ENCODE assay signal across 15 cellular contexts in the genomic region with DNA sequence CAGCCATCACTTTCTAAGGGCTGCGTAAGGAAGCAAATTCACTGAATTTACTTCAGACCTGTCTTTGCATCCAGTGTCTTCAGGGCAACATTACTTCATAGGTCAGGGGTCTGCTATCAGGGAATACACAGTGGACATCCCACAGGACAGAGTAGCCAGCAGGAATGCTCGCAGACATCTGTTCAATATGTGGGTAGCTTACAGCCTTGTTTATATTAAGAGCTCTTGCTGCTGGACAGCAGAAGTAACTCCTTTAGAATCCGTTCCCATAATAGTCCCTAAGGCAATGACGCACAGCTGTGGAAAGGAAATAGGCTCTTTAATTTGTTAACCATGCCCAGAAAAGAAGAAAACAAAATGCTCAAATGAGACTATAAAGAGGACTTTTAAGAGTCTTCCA.
DNase-seq lines count a peak whose midpoint lies in the region; ATAC-seq and TF ChIP-seq lines count a peak whose summit lies in the region.
"Had no signal": no experiment of that assay in that cellular context is flagged by ENCODE, and none has a peak within 500 bp of the region (broad histone marks: within the 10 kb centered on the region; RNA-seq: fewer than 3 reads in every experiment).

No MANE protein-coding gene starts in this region.

- H3K4me3 ChIP-seq in BLaER1 (no peak overlapping the region), ascending aorta (no peak overlapping the region), cardiac muscle cell (no peak overlapping the region), sigmoid colon (no peak overlapping the region)
- H3K4me3 ChIP-seq: right lobe of liver had no signal

- H3K4me1 ChIP-seq in BLaER1 (no peaks in the 10 kb centered on the region), ascending aorta (peaks cover 0 to 8% of the 10 kb centered on the region in 2 donors), cardiac muscle cell (ENCODE audit: low read depth) (no peaks in the 10 kb centered on the region), sigmoid colon (peaks cover 0 to 9% (median 0%) of the 10 kb centered on the region in 4 donors)
- H3K4me1 ChIP-seq: right lobe of liver had no signal

- no peak overlapping the region for H3K9ac ChIP-seq in BLaER1

- no peaks in the 10 kb centered on the region for H3K9me3 Mint-ChIP-seq in natural killer cell treated with Interleukin-12 subunit alpha and Interleukin-12 subunit beta and Interleukin-15 and Interleukin-18, amount 100 ng/mL, for 72 hours
- H3K9me3 Mint-ChIP-seq in activated T-cell treated with anti-CD3 and anti-CD28 coated beads, Interleukin-2, amount 50 U/mL, for 72 hours = no peaks in the 10 kb centered on the region
- H3K9me3 Mint-ChIP-seq: activated CD4-positive, alpha-beta memory T cell treated with anti-CD3 and anti-CD28 coated beads for 36 hours; activated naive CD4-positive, alpha-beta T cell treated with anti-CD3 and anti-CD28 coated beads, Interleukin-2, amount 50 U/mL, for 72 hours; CD4-positive, alpha-beta T cell had no signal

- H3K36me3 Mint-ChIP-seq in natural killer cell treated with Interleukin-12 subunit alpha and Interleukin-12 subunit beta and Interleukin-15 and Interleukin-18, amount 100 ng/mL, for 72 hours = no peaks in the 10 kb centered on the region
- H3K36me3 Mint-ChIP-seq in activated T-cell treated with anti-CD3 and anti-CD28 coated beads, Interleukin-2, amount 50 U/mL, for 72 hours (ENCODE audit: insufficient read depth in 2 of 2) = no peaks in the 10 kb centered on the region
- H3K36me3 Mint-ChIP-seq: activated CD4-positive, alpha-beta memory T cell treated with anti-CD3 and anti-CD28 coated beads for 36 hours; activated naive CD4-positive, alpha-beta T cell treated with anti-CD3 and anti-CD28 coated beads, Interleukin-2, amount 50 U/mL, for 72 hours had no signal

- no peaks in the 10 kb centered on the region for H3K27me3 Mint-ChIP-seq in natural killer cell treated with Interleukin-12 subunit alpha and Interleukin-12 subunit beta and Interleukin-15 and Interleukin-18, amount 100 ng/mL, for 72 hours
- no peaks in the 10 kb centered on the region for H3K27me3 Mint-ChIP-seq in activated T-cell treated with anti-CD3 and anti-CD28 coated beads, Interleukin-2, amount 50 U/mL, for 72 hours (ENCODE audit: low read depth)
- H3K27me3 Mint-ChIP-seq: activated CD4-positive, alpha-beta memory T cell treated with anti-CD3 and anti-CD28 coated beads for 36 hours; CD4-positive, alpha-beta T cell had no signal

- H3K27me3 ChIP-seq in BLaER1 (no peaks in the 10 kb centered on the region), ascending aorta (no peaks in the 10 kb centered on the region), cardiac muscle cell (no peaks in the 10 kb centered on the region), sigmoid colon (no peaks in the 10 kb centered on the region)
- H3K27me3 ChIP-seq: right lobe of liver had no signal

- no peak for TF ChIP-seq EP300 in sigmoid colon (IDR thresholded peaks at IDR 0.05)

- no peak overlapping the region for H3K27ac Mint-ChIP-seq in natural killer cell treated with Interleukin-12 subunit alpha and Interleukin-12 subunit beta and Interleukin-15 and Interleukin-18, amount 100 ng/mL, for 72 hours
- H3K27ac Mint-ChIP-seq in activated T-cell treated with anti-CD3 and anti-CD28 coated beads, Interleukin-2, amount 50 U/mL, for 72 hours = no peak overlapping the region
- H3K27ac Mint-ChIP-seq: activated CD4-positive, alpha-beta memory T cell treated with anti-CD3 and anti-CD28 coated beads for 36 hours; activated naive CD4-positive, alpha-beta T cell treated with anti-CD3 and anti-CD28 coated beads, Interleukin-2, amount 50 U/mL, for 72 hours; CD4-positive, alpha-beta T cell had no signal

- H3K9me3 ChIP-seq in BLaER1 (no peaks in the 10 kb centered on the region), ascending aorta (no peaks in the 10 kb centered on the region), cardiac muscle cell (ENCODE audit: low read depth) (no peaks in the 10 kb centered on the region), sigmoid colon (no peaks in the 10 kb centered on the region)
- H3K9me3 ChIP-seq: right lobe of liver had no signal

- H3K36me3 ChIP-seq in BLaER1 (no peaks in the 10 kb centered on the region), ascending aorta (no peaks in the 10 kb centered on the region), cardiac muscle cell (no peaks in the 10 kb centered on the region), sigmoid colon (no peaks in the 10 kb centered on the region)
- H3K36me3 ChIP-seq: right lobe of liver had no signal

- H3K4me1 Mint-ChIP-seq in natural killer cell treated with Interleukin-12 subunit alpha and Interleukin-12 subunit beta and Interleukin-15 and Interleukin-18, amount 100 ng/mL, for 72 hours (ENCODE audit: low read depth in 2 of 2) = no peaks in the 10 kb centered on the region
- H3K4me1 Mint-ChIP-seq in activated T-cell treated with anti-CD3 and anti-CD28 coated beads, Interleukin-2, amount 50 U/mL, for 72 hours (ENCODE audit: low read depth) = no peaks in the 10 kb centered on the region

- ATAC-seq in natural killer cell treated with Interleukin-12 subunit alpha and Interleukin-12 subunit beta and Interleukin-15 and Interleukin-18, amount 100 ng/mL, for 72 hours = no peak
- ATAC-seq in activated T-cell treated with anti-CD3 and anti-CD28 coated beads, Interleukin-2, amount 50 U/mL, for 72 hours (replicated peaks in 1 of 2) = no peak
- ATAC-seq: activated naive CD4-positive, alpha-beta T cell treated with anti-CD3 and anti-CD28 coated beads, Interleukin-2, amount 50 U/mL, for 72 hours; left colon; right lobe of liver had no signal

- H4K20me1 ChIP-seq in BLaER1 = no peaks in the 10 kb centered on the region

- no peak for TF ChIP-seq POLR2A in sigmoid colon (IDR thresholded peaks at IDR 0.05)

- TF ChIP-seq CTCF in ascending aorta (IDR thresholded peaks at IDR 0.05) (no peak), cardiac muscle cell (IDR thresholded peaks at IDR 0.05; ENCODE audit: low read depth, low read length) (no peak), sigmoid colon (IDR thresholded peaks at IDR 0.05) (no peak)

- DNase-seq in ascending aorta (ENCODE audit: low spot score in 2 of 2) = no peak
- peak; percentile 29 to 76 for DNase-seq in cardiac muscle cell (ENCODE audit: low read depth in 1 of 2, low spot score in 1 of 2)
- DNase-seq in sigmoid colon = peak; percentile 69
- DNase-seq in natural killer cell treated with Interleukin-12 subunit alpha and Interleukin-12 subunit beta and Interleukin-15 and Interleukin-18, amount 100 ng/mL, for 72 hours (ENCODE audit: low spot score) = no peak
- DNase-seq in stimulated activated CD4-positive, alpha-beta T cell treated with anti-CD3 and anti-CD28 coated beads, Interleukin-2, amount 100 ng/mL, for 24 hours = no peak
- DNase-seq in stimulated activated CD4-positive, alpha-beta T cell treated with anti-CD3 and anti-CD28 coated beads, Interleukin-4, amount 100 ng/mL, for 24 hours = no peak
- no peak for DNase-seq in activated T-cell treated with anti-CD3 and anti-CD28 coated beads, Interleukin-2, amount 50 U/mL, for 72 hours
- DNase-seq: activated CD4-positive, alpha-beta memory T cell treated with anti-CD3 and anti-CD28 coated beads for 36 hours; CD4-positive, alpha-beta T cell; left colon; MV-4-11; NCI-H526; right lobe of liver had no signal

- 77 to 85% methylated on average over 4 of the region's 4 CpGs for WGBS in sigmoid colon, 2 donors

- H3K27ac ChIP-seq in BLaER1 (no peak overlapping the region), ascending aorta (peak overlapping the region; percentile 40 to 67), cardiac muscle cell (no peak overlapping the region), sigmoid colon (peak overlapping the region; percentile 5 to 59 (median 46))
- H3K27ac ChIP-seq: right lobe of liver had no signal

- intact Hi-C loops in ascending aorta (cut with DNase I) = no loop called here
- intact Hi-C loops in sigmoid colon (cut with DNase I) = no loop called here

- no peak overlapping the region for H3K4me3 Mint-ChIP-seq in natural killer cell treated with Interleukin-12 subunit alpha and Interleukin-12 subunit beta and Interleukin-15 and Interleukin-18, amount 100 ng/mL, for 72 hours
- H3K4me3 Mint-ChIP-seq in activated T-cell treated with anti-CD3 and anti-CD28 coated beads, Interleukin-2, amount 50 U/mL, for 72 hours = no peak overlapping the region
- H3K4me3 Mint-ChIP-seq: activated CD4-positive, alpha-beta memory T cell treated with anti-CD3 and anti-CD28 coated beads for 36 hours; CD4-positive, alpha-beta T cell had no signal

- 0 out of 2 replicates have a peak overlapping the region, but pooled peaks have one; percentile 6 for H3K4me2 ChIP-seq in BLaER1

Comparison
In these comparisons a context has a peak if more than half of its experiments do, and no peak if none do; other contexts are left out.
1. H3K27ac ChIP-seq: peak in ascending aorta (2 of 2) and sigmoid colon (4 of 4); none in BLaER1 (single experiment) and cardiac muscle cell (single experiment).
2. DNase-seq: peak in cardiac muscle cell (2 of 2) and sigmoid colon (single experiment); none in ascending aorta (0 of 2), natural killer cell treated with Interleukin-12 subunit alpha and Interleukin-12 subunit beta and Interleukin-15 and Interleukin-18, amount 100 ng/mL, for 72 hours (single experiment), stimulated activated CD4-positive, alpha-beta T cell treated with anti-CD3 and anti-CD28 coated beads, Interleukin-2, amount 100 ng/mL, for 24 hours (0 of 2), stimulated activated CD4-positive, alpha-beta T cell treated with anti-CD3 and anti-CD28 coated beads, Interleukin-4, amount 100 ng/mL, for 24 hours (single experiment) and activated T-cell treated with anti-CD3 and anti-CD28 coated beads, Interleukin-2, amount 50 U/mL, for 72 hours (0 of 2).